Comparison of ENCODE assay signal across 22 cellular contexts in the genomic region with DNA sequence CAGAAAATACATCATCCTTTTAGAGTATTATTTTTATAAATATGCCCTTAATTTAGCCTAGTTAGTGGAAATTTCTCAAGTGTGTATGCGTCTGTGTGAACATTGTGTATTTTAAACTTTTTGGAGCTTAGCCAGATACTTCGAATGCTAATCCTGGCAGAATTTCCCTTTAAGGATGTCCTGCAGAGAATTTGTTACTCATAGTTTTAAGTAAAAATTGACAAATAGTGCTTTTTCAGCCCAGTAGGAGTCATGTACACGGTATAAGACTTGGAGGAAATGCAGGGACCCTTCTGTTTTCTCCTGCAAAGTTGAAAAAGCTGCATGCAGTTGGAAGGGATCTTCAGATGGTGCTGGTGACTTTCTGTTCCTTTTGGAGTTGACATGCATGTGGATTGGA. TPM values are rescaled to one million over a fixed set of nuclear protein-coding genes. Genes with fewer than 3 reads are reported as not detected.
DNase-seq lines count a peak whose midpoint lies in the region; ATAC-seq and TF ChIP-seq lines count a peak whose summit lies in the region.
"Had no signal": no experiment of that assay in that cellular context is flagged by ENCODE, and none has a peak within 500 bp of the region (broad histone marks: within the 10 kb centered on the region; RNA-seq: fewer than 3 reads in every experiment).

A gene with protein sequence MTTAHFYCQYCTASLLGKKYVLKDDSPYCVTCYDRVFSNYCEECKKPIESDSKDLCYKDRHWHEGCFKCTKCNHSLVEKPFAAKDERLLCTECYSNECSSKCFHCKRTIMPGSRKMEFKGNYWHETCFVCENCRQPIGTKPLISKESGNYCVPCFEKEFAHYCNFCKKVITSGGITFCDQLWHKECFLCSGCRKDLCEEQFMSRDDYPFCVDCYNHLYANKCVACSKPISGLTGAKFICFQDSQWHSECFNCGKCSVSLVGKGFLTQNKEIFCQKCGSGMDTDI (plus strand): TSS at position 243 of the 400 bp plus-strand sequence. CDS start 40,486 bp downstream, outside the sequence.

- H3K9me2 ChIP-seq in GM23248 (ENCODE audit: insufficient read depth): no peaks in the 10 kb centered on the region

- ATAC-seq in thoracic aorta (ENCODE audit: insufficient number of reproducible peaks, low FRiP score, low read depth) (no peak), GM21723 (IDR thresholded peaks at IDR 0.05; ENCODE audit: unreplicated experiment) (no peak), GM21526 (IDR thresholded peaks at IDR 0.05; ENCODE audit: low FRiP score, unreplicated experiment) (no peak)
- ATAC-seq: HCT116, PC-3 had no signal

- H3K27me3 ChIP-seq in GM23248 (replicated peaks; ENCODE audit: insufficient read depth): no peaks in the 10 kb centered on the region
- no peaks in the 10 kb centered on the region for H3K27me3 ChIP-seq in thoracic aorta (replicated peaks; ENCODE audit: insufficient read depth)
- H3K27me3 ChIP-seq: SJSA1 had no signal

- no peak within 1 kb of the TSS for H3K9ac ChIP-seq in GM23248
- H3K9ac ChIP-seq: KMS-11 had no signal

- H3K4me2 ChIP-seq in GM23248 (ENCODE audit: unreplicated experiment): no peak within 1 kb of the TSS
- H3K4me2 ChIP-seq: KMS-11 had no signal

- no peaks in the 10 kb centered on the region for H3K36me3 Mint-ChIP-seq in nephron (ENCODE audit: low read depth)

- POLR2A ChIA-PET in GM10248 (lab: Yijun Ruan, JAX): no interaction called here

- H3F3A ChIP-seq in GM23248 (ENCODE audit: insufficient read depth): no peaks in the 10 kb centered on the region

- no peak within 1 kb of the TSS for H3K27ac ChIP-seq in GM23248
- peak within 1 kb of the TSS; percentile 54 to 55 for H3K27ac ChIP-seq in thoracic aorta
- H3K27ac ChIP-seq: KMS-11, SJSA1 had no signal

- no peaks in the 10 kb centered on the region for H3K4me1 ChIP-seq in GM23248 (ENCODE audit: insufficient read depth)
- peaks cover 0 to 2% of the 10 kb centered on the region in 2 donors for H3K4me1 ChIP-seq in thoracic aorta (ENCODE audit: control insufficient read depth in 1 of 2, low read depth in 2 of 2)
- H3K4me1 ChIP-seq: SJSA1 had no signal

- DNase-seq in GM23248: peak; percentile 8
- peak; percentile 14 for DNase-seq in astrocyte of the spinal cord (ENCODE audit: low read depth, low spot score)
- no peak for DNase-seq in thoracic aorta (ENCODE audit: low spot score)
- no peak for DNase-seq in DMS53 (lab: John Stamatoyannopoulos, UW)
- no peak for DNase-seq in GM10248 (ENCODE audit: extremely low spot score)
- DNase-seq: activated effector memory CD4-positive, alpha-beta T cell treated with anti-CD3 and anti-CD28 coated beads, Interleukin-2, amount 50 U/mL, for 16 hours; cortex of kidney; glutamatergic neuron; midbrain; NCI-H1092 treated with DMSO at 0.1 percent for 48 hours; NCI-H69; PC-3; T1000 had no signal

- in situ Hi-C loops in GM23248 (cut with MboI): no loop called here
- in situ Hi-C loops in astrocyte of the spinal cord (cut with HindIII; ENCODE audit: low sequenced_read_pairs): no loop called here

- whole genome bisulfite sequencing in GM23248 (ENCODE audit: low coverage in 1 of 2, low lambda C conversion rate in 2 of 2, missing lambda C conversion rate in 2 of 2), 2 experiments: 2 to 4% methylated on average over 3 of the region's 3 CpGs

- TF ChIP-seq CTCF in astrocyte of the spinal cord (IDR thresholded peaks at IDR 0.05; ENCODE audit: low read depth, low read length) (no peak), nephron (IDR thresholded peaks at IDR 0.05; ENCODE audit: unreplicated experiment in 3 of 3) (no peak), thoracic aorta (IDR thresholded peaks at IDR 0.05) (no peak), GM10248 (IDR thresholded peaks at IDR 0.05; ENCODE audit: control extremely low read depth, extremely low read depth, low read depth, missing control alignments) (no peak)

- peaks cover 4% of the 10 kb centered on the region for H3K27me3 Mint-ChIP-seq in nephron (ENCODE audit: low read depth)

- H4K20me1 ChIP-seq in GM23248 (ENCODE audit: insufficient read depth): no peaks in the 10 kb centered on the region

- peaks cover 1% of the 10 kb centered on the region for H3K9me3 Mint-ChIP-seq in nephron

- H3K9me3 ChIP-seq in GM23248 (ENCODE audit: low read depth) (no peaks in the 10 kb centered on the region), thoracic aorta (no peaks in the 10 kb centered on the region)
- H3K9me3 ChIP-seq: SJSA1 had no signal

- CTCF ChIA-PET in GM10248 (lab: Yijun Ruan, JAX): interaction anchor here (1.2 kb wide), 1 partner anchor 12 kb away, joined by 3 read pairs; no protein-coding TSS in a partner anchor

- no peak within 1 kb of the TSS for H3K4me3 ChIP-seq in GM23248
- H3K4me3 ChIP-seq in astrocyte of the spinal cord (ENCODE audit: low read depth, low read length): no peak within 1 kb of the TSS
- peak within 1 kb of the TSS; percentile 71 for H3K4me3 ChIP-seq in thoracic aorta
- H3K4me3 ChIP-seq: SJSA1 had no signal

- H3K79me2 ChIP-seq in GM23248 (ENCODE audit: insufficient read depth): no peaks in the 10 kb centered on the region

- no peaks in the 10 kb centered on the region for H3K36me3 ChIP-seq in GM23248 (ENCODE audit: low read depth)
- H3K36me3 ChIP-seq in thoracic aorta: no peaks in the 10 kb centered on the region
- H3K36me3 ChIP-seq: SJSA1 had no signal

- peaks cover 10% of the 10 kb centered on the region for H3K4me1 Mint-ChIP-seq in nephron

- H2AFZ ChIP-seq in GM23248: no peak within 1 kb of the TSS

- H3K27ac Mint-ChIP-seq in nephron: peak within 1 kb of the TSS in 2 of 3 experiments; percentile 83 to 91

- H3K4me3 Mint-ChIP-seq in nephron: peak within 1 kb of the TSS in 2 of 3 experiments; percentile 58 to 74

RNA-seq across cellular contexts. Expression of the gene that starts here (rescaled TPM):
- total RNA-seq in GM23248 (2014; rRNA removed; shearing (Covaris generic)): not detected in 2 replicates
- not detected in 2 replicates for polyA plus RNA-seq in GM23248 (2016; fragmentation: Nextera tagmentation; extraction: Ambion mirVana)
- 10 to 100 TPM; 47.3 to 98.8 TPM for total RNA-seq in thoracic aorta
- total RNA-seq: astrocyte, Daoy, epithelial cell of proximal tubule, PC-3, SJSA1 had no signal

Comparison
In these comparisons a context has a peak if more than half of its experiments do, and no peak if none do; other contexts are left out.
1. RNA of the gene that starts here (total RNA-seq): 47.3 to 98.8 TPM in thoracic aorta; not detected in GM23248; every median in the first group is over 10 times any median in the second.
2. Peak in DNase-seq in GM23248; RNA of the gene not detected or under 1 TPM.